Comparison of ENCODE assay signal across 16 cellular contexts in genomic region chr6:160054913-160055312, GRCh38.
DNase-seq lines count a peak whose midpoint lies in the region; FAIRE-seq and TF ChIP-seq lines count a peak whose summit lies in the region.
"Had no signal": no experiment of that assay in that cellular context is flagged by ENCODE, and none has a peak within 500 bp of the region (broad histone marks: within the 10 kb centered on the region; RNA-seq: fewer than 3 reads in every experiment).

No MANE protein-coding gene starts in this region.

- peaks cover 80% of the 10 kb centered on the region for H3K36me3 Mint-ChIP-seq in activated CD4-positive, alpha-beta T cell treated with anti-CD3 and anti-CD28 coated beads, Interleukin-2, amount 10 ng/mL, durations not matched to agents 24 days and 14 days (ENCODE audit: low read depth)
- H3K36me3 Mint-ChIP-seq in neural crest cell (ENCODE audit: low read depth), result peaks cover 40% of the 10 kb centered on the region

- TF ChIP-seq CTCF in RWPE1 (conservative IDR thresholded peaks at IDR 0.05; ENCODE audit: low read depth) (no peak), neural crest cell (conservative IDR thresholded peaks at IDR 0.05) (no peak), uterus (IDR thresholded peaks at IDR 0.05) (no peak), brain microvascular endothelial cell (IDR thresholded peaks at IDR 0.05; ENCODE audit: low read depth, low read length, missing control alignments) (no peak), kidney (IDR thresholded peaks at IDR 0.05; ENCODE audit: borderline replicate concordance, extremely low read depth, insufficient read depth) (no peak)

- H3K27me3 ChIP-seq in uterus (no peaks in the 10 kb centered on the region), brain microvascular endothelial cell (replicated peaks) (no peaks in the 10 kb centered on the region)
- H3K27me3 ChIP-seq: BLaER1 had no signal

- H3K4me1 ChIP-seq in uterus, result no peaks in the 10 kb centered on the region
- peaks cover 8 to 15% of the 10 kb centered on the region in 2 donors for H3K4me1 ChIP-seq in kidney (ENCODE audit: control insufficient read depth in 1 of 2, insufficient read depth in 1 of 2, low read depth in 1 of 2, low read length in 2 of 2)
- H3K4me1 ChIP-seq: Caco-2 had no signal

- FAIRE-seq in kidney (lab: Jason Lieb, UNC), result no peak

- H3K36me3 ChIP-seq in uterus, result no peaks in the 10 kb centered on the region
- H3K36me3 ChIP-seq in brain microvascular endothelial cell (replicated peaks), result peaks cover 71% of the 10 kb centered on the region
- H3K36me3 ChIP-seq in kidney (ENCODE audit: control insufficient read depth in 1 of 2, insufficient read depth in 2 of 2, low read length in 2 of 2), result peaks cover 65 to 76% of the 10 kb centered on the region in 2 donors

- intact Hi-C loops in activated CD4-positive, alpha-beta T cell treated with anti-CD3 and anti-CD28 coated beads, Interleukin-2, amount 10 ng/mL, durations not matched to agents 24 days and 14 days (cut with micrococcal nuclease), result no loop called here
- intact Hi-C loops in uterus (cut with DNase I; ENCODE audit: low total_unique reads) (no loop called here), kidney (cut with DNase I) (no loop called here)

- no peak for DNase-seq in activated CD4-positive, alpha-beta T cell treated with anti-CD3 and anti-CD28 coated beads, Interleukin-2, amount 10 ng/mL, durations not matched to agents 24 days and 14 days
- DNase-seq in activated CD4-positive, alpha-beta T cell treated with anti-CD3 and anti-CD28 coated beads for 1 hour, result no peak
- DNase-seq in RWPE1 (ENCODE audit: low spot score), result no peak
- no peak for DNase-seq in neural crest cell (ENCODE audit: low read depth, low spot score)
- DNase-seq in uterus, result no peak
- DNase-seq in brain microvascular endothelial cell, result no peak
- no peak for DNase-seq in kidney
- DNase-seq: 8988T; AML-193; Caco-2; CD8-positive, alpha-beta memory T cell; GF-D8; HCEC 1CT; HFFc6 had no signal

- H3K27me3 Mint-ChIP-seq in activated CD4-positive, alpha-beta T cell treated with anti-CD3 and anti-CD28 coated beads, Interleukin-2, amount 10 ng/mL, durations not matched to agents 24 days and 14 days, result no peaks in the 10 kb centered on the region
- H3K27me3 Mint-ChIP-seq in neural crest cell (ENCODE audit: low read depth), result no peaks in the 10 kb centered on the region
- H3K27me3 Mint-ChIP-seq: CD8-positive, alpha-beta memory T cell had no signal

- H3K27ac ChIP-seq in RWPE1, result peak overlapping the region; percentile 17; the same call in 1 of the 2 replicates
- peak overlapping the region; percentile 60 to 64 for H3K27ac ChIP-seq in uterus
- no peak overlapping the region for H3K27ac ChIP-seq in brain microvascular endothelial cell
- H3K27ac ChIP-seq in kidney (ENCODE audit: low read depth in 2 of 2, low read length in 2 of 2), result no peak overlapping the region
- H3K27ac ChIP-seq: BLaER1, HL-60 had no signal

- no peak for TF ChIP-seq POLR2A in uterus (IDR thresholded peaks at IDR 0.05)

- H3K4me3 Mint-ChIP-seq in activated CD4-positive, alpha-beta T cell treated with anti-CD3 and anti-CD28 coated beads, Interleukin-2, amount 10 ng/mL, durations not matched to agents 24 days and 14 days, result no peak overlapping the region
- no peak overlapping the region for H3K4me3 Mint-ChIP-seq in neural crest cell
- H3K4me3 Mint-ChIP-seq: CD8-positive, alpha-beta memory T cell; HFFc6 had no signal

- POLR2A ChIA-PET in RWPE1 (lab: Yijun Ruan, JAX; ENCODE audit: low non-redundant PET), result no interaction called here

- in situ Hi-C loops in brain microvascular endothelial cell (cut with HindIII; ENCODE audit: low pct_ligation_motif_present, low sequenced_read_pairs), result no loop called here

- CTCF ChIA-PET in RWPE1 (lab: Yijun Ruan, JAX), result interaction anchor here (1.1 kb wide), 1 partner anchor 34 kb away, joined by 3 read pairs; no protein-coding TSS in a partner anchor

- H3K9me3 Mint-ChIP-seq in activated CD4-positive, alpha-beta T cell treated with anti-CD3 and anti-CD28 coated beads, Interleukin-2, amount 10 ng/mL, durations not matched to agents 24 days and 14 days, result no peaks in the 10 kb centered on the region
- no peaks in the 10 kb centered on the region for H3K9me3 Mint-ChIP-seq in neural crest cell
- H3K9me3 Mint-ChIP-seq: CD8-positive, alpha-beta memory T cell; HFFc6 had no signal

- no peaks in the 10 kb centered on the region for H3K9me3 ChIP-seq in uterus
- no peaks in the 10 kb centered on the region for H3K9me3 ChIP-seq in kidney (ENCODE audit: control insufficient read depth in 1 of 2, low read length in 2 of 2)
- H3K9me3 ChIP-seq: Caco-2 had no signal

- H3K4me3 ChIP-seq in uterus (no peak overlapping the region), brain microvascular endothelial cell (ENCODE audit: low read depth, low read length) (no peak overlapping the region), kidney (ENCODE audit: low read length in 2 of 2) (no peak overlapping the region)
- H3K4me3 ChIP-seq: BLaER1 had no signal

- peaks cover 28% of the 10 kb centered on the region for H3K4me1 Mint-ChIP-seq in activated CD4-positive, alpha-beta T cell treated with anti-CD3 and anti-CD28 coated beads, Interleukin-2, amount 10 ng/mL, durations not matched to agents 24 days and 14 days
- H3K4me1 Mint-ChIP-seq in neural crest cell, result no peaks in the 10 kb centered on the region

- peak overlapping the region; percentile 52 for H3K27ac Mint-ChIP-seq in activated CD4-positive, alpha-beta T cell treated with anti-CD3 and anti-CD28 coated beads, Interleukin-2, amount 10 ng/mL, durations not matched to agents 24 days and 14 days
- peak overlapping the region; percentile 45 for H3K27ac Mint-ChIP-seq in neural crest cell (ENCODE audit: unreplicated experiment)
- H3K27ac Mint-ChIP-seq: HFFc6 had no signal

- no peak overlapping the region for H3K9ac ChIP-seq in kidney (ENCODE audit: low read length in 2 of 2)
- H3K9ac ChIP-seq: BLaER1 had no signal

Comparison
In these comparisons a context has a peak if more than half of its experiments do, and no peak if none do; other contexts are left out.
1. H3K27ac ChIP-seq: peak in RWPE1 (single experiment) and uterus (2 of 2); none in brain microvascular endothelial cell (single experiment) and kidney (0 of 2).